ENCODE assay signal across 3 cellular contexts in genomic region chr6:70524721-70525286, GRCh38.
A peak's percentile ranks its signal among the peaks of the same experiment; 100 is the strongest.
TF ChIP-seq lines count a peak whose summit lies in the region.

No MANE protein-coding gene starts in this region.

TF ChIP-seq in Ishikawa, 13 proteins besides CTCF, POLR2A, EP300 and RAD21:
- TF ChIP-seq FOXM1 (IDR thresholded peaks at IDR 0.05; ENCODE audit: borderline replicate concordance, low read depth) (no peak), NFIC (IDR thresholded peaks at IDR 0.05) (no peak), CREB1 (IDR thresholded peaks at IDR 0.05; ENCODE audit: low read depth) (no peak)
- TF ChIP-seq, protein P1, sequence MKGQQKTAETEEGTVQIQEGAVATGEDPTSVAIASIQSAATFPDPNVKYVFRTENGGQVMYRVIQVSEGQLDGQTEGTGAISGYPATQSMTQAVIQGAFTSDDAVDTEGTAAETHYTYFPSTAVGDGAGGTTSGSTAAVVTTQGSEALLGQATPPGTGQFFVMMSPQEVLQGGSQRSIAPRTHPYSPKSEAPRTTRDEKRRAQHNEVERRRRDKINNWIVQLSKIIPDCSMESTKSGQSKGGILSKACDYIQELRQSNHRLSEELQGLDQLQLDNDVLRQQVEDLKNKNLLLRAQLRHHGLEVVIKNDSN (IDR thresholded peaks at IDR 0.05): no peak
- TF ChIP-seq, protein P2, sequence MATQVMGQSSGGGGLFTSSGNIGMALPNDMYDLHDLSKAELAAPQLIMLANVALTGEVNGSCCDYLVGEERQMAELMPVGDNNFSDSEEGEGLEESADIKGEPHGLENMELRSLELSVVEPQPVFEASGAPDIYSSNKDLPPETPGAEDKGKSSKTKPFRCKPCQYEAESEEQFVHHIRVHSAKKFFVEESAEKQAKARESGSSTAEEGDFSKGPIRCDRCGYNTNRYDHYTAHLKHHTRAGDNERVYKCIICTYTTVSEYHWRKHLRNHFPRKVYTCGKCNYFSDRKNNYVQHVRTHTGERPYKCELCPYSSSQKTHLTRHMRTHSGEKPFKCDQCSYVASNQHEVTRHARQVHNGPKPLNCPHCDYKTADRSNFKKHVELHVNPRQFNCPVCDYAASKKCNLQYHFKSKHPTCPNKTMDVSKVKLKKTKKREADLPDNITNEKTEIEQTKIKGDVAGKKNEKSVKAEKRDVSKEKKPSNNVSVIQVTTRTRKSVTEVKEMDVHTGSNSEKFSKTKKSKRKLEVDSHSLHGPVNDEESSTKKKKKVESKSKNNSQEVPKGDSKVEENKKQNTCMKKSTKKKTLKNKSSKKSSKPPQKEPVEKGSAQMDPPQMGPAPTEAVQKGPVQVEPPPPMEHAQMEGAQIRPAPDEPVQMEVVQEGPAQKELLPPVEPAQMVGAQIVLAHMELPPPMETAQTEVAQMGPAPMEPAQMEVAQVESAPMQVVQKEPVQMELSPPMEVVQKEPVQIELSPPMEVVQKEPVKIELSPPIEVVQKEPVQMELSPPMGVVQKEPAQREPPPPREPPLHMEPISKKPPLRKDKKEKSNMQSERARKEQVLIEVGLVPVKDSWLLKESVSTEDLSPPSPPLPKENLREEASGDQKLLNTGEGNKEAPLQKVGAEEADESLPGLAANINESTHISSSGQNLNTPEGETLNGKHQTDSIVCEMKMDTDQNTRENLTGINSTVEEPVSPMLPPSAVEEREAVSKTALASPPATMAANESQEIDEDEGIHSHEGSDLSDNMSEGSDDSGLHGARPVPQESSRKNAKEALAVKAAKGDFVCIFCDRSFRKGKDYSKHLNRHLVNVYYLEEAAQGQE (IDR thresholded peaks at IDR 0.05; ENCODE audit: low read depth): peak; percentile 77

TF ChIP-seq in H1, 55 proteins besides CTCF, POLR2A, EP300 and RAD21:
- no peak for TF ChIP-seq RFX5 (IDR thresholded peaks at IDR 0.05; ENCODE audit: borderline replicate concordance, low read depth, low read length)
- TF ChIP-seq RBBP5 (IDR thresholded peaks at IDR 0.05; ENCODE audit: borderline replicate concordance, low read depth, low read length): no peak
- no peak for TF ChIP-seq GABPA (IDR thresholded peaks at IDR 0.05; ENCODE audit: borderline replicate concordance, insufficient read depth, low read length)
- TF ChIP-seq SP4 (IDR thresholded peaks at IDR 0.05; ENCODE audit: low read length): no peak
- no peak for TF ChIP-seq ASH2L (IDR thresholded peaks at IDR 0.05; ENCODE audit: low read length)
- TF ChIP-seq CHD2 (IDR thresholded peaks at IDR 0.05; ENCODE audit: low read length): no peak
- no peak for TF ChIP-seq NRF1 (IDR thresholded peaks at IDR 0.05; ENCODE audit: low read depth, low read length)
- TF ChIP-seq YY1 (IDR thresholded peaks at IDR 0.05; ENCODE audit: low read depth, low read length): no peak

TF ChIP-seq in liver, 16 proteins besides CTCF, POLR2A, EP300 and RAD21:
- TF ChIP-seq JUND (IDR thresholded peaks at IDR 0.05) (no peak), YY1 (IDR thresholded peaks at IDR 0.05) (peak; percentile 40), SP1 (IDR thresholded peaks at IDR 0.05) (no peak), RXRA (IDR thresholded peaks at IDR 0.05) (peak in 1 of 2 donors; percentile 17), MAX (IDR thresholded peaks at IDR 0.05) (no peak), EGR1 (IDR thresholded peaks at IDR 0.05; ENCODE audit: low read depth in 2 of 2) (no peak), GABPA (IDR thresholded peaks at IDR 0.05 in 1 of 2, conservative IDR thresholded peaks at IDR 0.05 in 1 of 2) (no peak), HNF4A (conservative IDR thresholded peaks at IDR 0.05) (peak; percentile 41 to 48), ATF3 (IDR thresholded peaks at IDR 0.05) (no peak), ZBTB33 (IDR thresholded peaks at IDR 0.05) (no peak), FOXA2 (IDR thresholded peaks at IDR 0.05) (no peak), HNF4G (IDR thresholded peaks at IDR 0.05) (no peak), FOXA1 (IDR thresholded peaks at IDR 0.05) (no peak), TAF1 (conservative IDR thresholded peaks at IDR 0.05) (no peak), NR2F2 (IDR thresholded peaks at IDR 0.05) (no peak)
- TF ChIP-seq, protein P2 (IDR thresholded peaks at IDR 0.05): peak; percentile 95
